ENCODE assay signal across 10 cellular contexts in genomic region chr9:121748727-121749546, GRCh38.
DNase-seq lines count a peak whose midpoint lies in the region; ATAC-seq and TF ChIP-seq lines count a peak whose summit lies in the region.
"Had no signal": no experiment of that assay in that cellular context is flagged by ENCODE, and none has a peak within 500 bp of the region (broad histone marks: within the 10 kb centered on the region; RNA-seq: fewer than 3 reads in every experiment).

No MANE protein-coding gene starts in this region.

- 71 to 72% methylated on average over 6 to 7 of the region's 11 CpGs for WGBS in thyroid gland, 2 donors
- whole genome bisulfite sequencing in hepatocyte (ENCODE audit: low lambda C conversion rate, missing lambda C conversion rate), result 92% methylated on average over 11 of the region's 11 CpGs

- H3K27me3 ChIP-seq in thyroid gland (no peaks in the 10 kb centered on the region), hepatocyte (no peaks in the 10 kb centered on the region)
- no peaks in the 10 kb centered on the region for H3K27me3 ChIP-seq in CD4-positive, alpha-beta T cell (ENCODE audit: control insufficient read depth, insufficient read depth, low read length)

- H3K9me3 Mint-ChIP-seq in CD4-positive, alpha-beta T cell, result no peaks in the 10 kb centered on the region

- H3K4me3 Mint-ChIP-seq in CD4-positive, alpha-beta T cell, result no peak overlapping the region

- H3K4me2 ChIP-seq in hepatocyte, result no peak overlapping the region

- no peaks in the 10 kb centered on the region for H3K9me2 ChIP-seq in hepatocyte (replicated peaks; ENCODE audit: insufficient read depth)

- H4K20me1 ChIP-seq in hepatocyte (ENCODE audit: insufficient read depth, poor library complexity, severe bottlenecking), result peaks cover 63% of the 10 kb centered on the region

- CTCF ChIA-PET in CD4-positive, alpha-beta T cell (lab: Charles Lee), result no interaction called here

- H3K27ac ChIP-seq in thyroid gland, result peak overlapping the region in 2 of 3 donors; percentile 18 to 59
- H3K27ac ChIP-seq in CD4-positive, alpha-beta T cell (ENCODE audit: low read depth, low read length), result no peak overlapping the region
- H3K27ac ChIP-seq in hepatocyte, result no peak overlapping the region

- H3K36me3 ChIP-seq in thyroid gland (no peaks in the 10 kb centered on the region), hepatocyte (replicated peaks; ENCODE audit: insufficient read depth, low read depth) (no peaks in the 10 kb centered on the region)

- H3K4me1 ChIP-seq in thyroid gland, result peaks cover 34 to 75% of the 10 kb centered on the region in 2 donors
- peaks cover 25% of the 10 kb centered on the region for H3K4me1 ChIP-seq in hepatocyte (ENCODE audit: insufficient read depth)

- peaks cover 15% of the 10 kb centered on the region for H3K4me1 Mint-ChIP-seq in CD4-positive, alpha-beta T cell (ENCODE audit: low read depth)

- POLR2A ChIA-PET in CD4-positive, alpha-beta T cell (lab: Charles Lee), result no interaction called here

- ATAC-seq in GM21381 (IDR thresholded peaks at IDR 0.05; ENCODE audit: unreplicated experiment), result no peak
- no peak for ATAC-seq in CD4-positive, alpha-beta T cell (ENCODE audit: poor library complexity)

- no peaks in the 10 kb centered on the region for H3K27me3 Mint-ChIP-seq in CD4-positive, alpha-beta T cell

- no peak for DNase-seq in Jurkat, Clone E6-1 (ENCODE audit: low read depth, low spot score)
- DNase-seq in epithelial cell of esophagus (ENCODE audit: low read depth) (peak; percentile 25), myocyte (ENCODE audit: low read depth) (peak; percentile 45), thyroid gland (no peak), hepatocyte (ENCODE audit: low spot score) (no peak), NCI-H446 (lab: John Stamatoyannopoulos, UW) (no peak)
- no peak for DNase-seq in CD4-positive, alpha-beta T cell
- DNase-seq: dermis blood vessel endothelial cell, NCI-H146 had no signal

- H3K9me3 ChIP-seq in thyroid gland, result no peaks in the 10 kb centered on the region
- no peaks in the 10 kb centered on the region for H3K9me3 ChIP-seq in CD4-positive, alpha-beta T cell (ENCODE audit: control insufficient read depth, low read length)
- H3K9me3 ChIP-seq in hepatocyte (ENCODE audit: low read depth), result no peaks in the 10 kb centered on the region

- H3K79me2 ChIP-seq in hepatocyte, result peaks cover 95% of the 10 kb centered on the region

- TF ChIP-seq CTCF in epithelial cell of esophagus (IDR thresholded peaks at IDR 0.05; ENCODE audit: insufficient read depth, low read depth, low read length, missing control alignments), result no peak
- TF ChIP-seq CTCF in thyroid gland (IDR thresholded peaks at IDR 0.05), result no peak
- TF ChIP-seq CTCF in CD4-positive, alpha-beta T cell (IDR thresholded peaks at IDR 0.05), result no peak
- no peak for TF ChIP-seq CTCF in hepatocyte (IDR thresholded peaks at IDR 0.05; ENCODE audit: poor library complexity)

- H3K27ac Mint-ChIP-seq in CD4-positive, alpha-beta T cell, result no peak overlapping the region

- peak overlapping the region; percentile 40 for H3K4me3 ChIP-seq in Jurkat, Clone E6-1 (ENCODE audit: low read length)
- H3K4me3 ChIP-seq in epithelial cell of esophagus (ENCODE audit: low read length) (no peak overlapping the region), thyroid gland (replicated peaks in 1 of 3) (no peak overlapping the region), hepatocyte (no peak overlapping the region)

- intact Hi-C loops in thyroid gland (cut with DNase I), result loop anchor here (5.0 kb wide), 1 partner anchor 248 kb away; no protein-coding TSS in a partner anchor
- intact Hi-C loops in CD4-positive, alpha-beta T cell (cut with DNase I, micrococcal nuclease), result no loop called here

- no peak for TF ChIP-seq POLR2A in thyroid gland (IDR thresholded peaks at IDR 0.05)

- H3K36me3 Mint-ChIP-seq in CD4-positive, alpha-beta T cell (ENCODE audit: low read depth), result no peaks in the 10 kb centered on the region

- no peak overlapping the region for H2AFZ ChIP-seq in hepatocyte

Comparison
In these comparisons a context has a peak if more than half of its experiments do, and no peak if none do; other contexts are left out.
1. DNase-seq: peak in epithelial cell of esophagus (single experiment) and myocyte (single experiment); none in Jurkat, Clone E6-1 (single experiment), thyroid gland (0 of 2), CD4-positive, alpha-beta T cell (0 of 10), hepatocyte (single experiment) and NCI-H446 (0 of 2).
2. H3K27ac ChIP-seq: peak in thyroid gland (2 of 3); none in CD4-positive, alpha-beta T cell (single experiment) and hepatocyte (single experiment).